Comparison of ENCODE assay signal across 14 cellular contexts in the genomic region with DNA sequence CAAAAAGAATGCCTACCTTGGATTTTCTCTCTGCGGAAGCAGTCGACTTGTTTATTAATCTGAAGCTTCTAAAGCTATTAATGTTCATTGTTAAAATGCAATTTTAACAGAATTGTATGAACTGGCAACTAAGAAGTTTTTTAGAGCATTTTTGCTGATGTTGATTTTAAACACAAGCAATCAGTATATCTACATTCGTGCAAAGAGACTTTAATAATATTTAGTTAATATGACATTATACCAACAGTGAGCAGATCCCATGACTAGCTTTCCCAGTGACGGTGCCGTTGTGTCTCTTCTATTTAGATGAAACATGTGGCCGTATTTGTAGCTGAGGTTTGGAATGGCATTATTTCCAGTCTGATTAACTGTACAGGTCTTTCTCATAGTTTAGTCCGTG.
DNase-seq lines count a peak whose midpoint lies in the region; ATAC-seq lines count a peak whose summit lies in the region.
"Had no signal": no experiment of that assay in that cellular context is flagged by ENCODE, and none has a peak within 500 bp of the region (broad histone marks: within the 10 kb centered on the region; RNA-seq: fewer than 3 reads in every experiment).

No MANE protein-coding gene starts in this region.

- peaks cover 5% of the 10 kb centered on the region for H3K9me3 ChIP-seq in KOPT-K1 (ENCODE audit: insufficient read depth, low read length, poor library complexity, severe bottlenecking)
- H3K9me3 ChIP-seq: SJSA1 had no signal

- DNase-seq in NCI-H1105 (lab: John Stamatoyannopoulos, UW), result peak; percentile 52
- peak; percentile 33 to 35 for DNase-seq in NCI-H526 (lab: John Stamatoyannopoulos, UW)
- peak; percentile 45 for DNase-seq in globus pallidus (ENCODE audit: low spot score)
- no peak for DNase-seq in hepatic stellate cell (ENCODE audit: low spot score)
- DNase-seq: CD8-positive, alpha-beta T cell; HFFc6; Kasumi-1; NCI-H1417 treated with DMSO at 0.1 percent for 48 hours; NCI-H2227 treated with DMSO at 0.1 percent for 48 hours; PC-3 had no signal

- ATAC-seq in HG02763 (IDR thresholded peaks at IDR 0.05; ENCODE audit: unreplicated experiment), result no peak
- no peak for ATAC-seq in GM18511 (IDR thresholded peaks at IDR 0.05; ENCODE audit: unreplicated experiment)
- ATAC-seq: CD8-positive, alpha-beta T cell; PC-3 had no signal

- peak overlapping the region; percentile 61 for H3K27ac ChIP-seq in KOPT-K1 (ENCODE audit: low read depth, low read length, poor library complexity, severe bottlenecking)
- H3K27ac ChIP-seq: SJSA1 had no signal

- H3K36me3 ChIP-seq in KOPT-K1 (ENCODE audit: insufficient read depth, low read length), result 0 out of 2 replicates have a peak, but pooled peaks cover 7% of the 10 kb centered on the region
- H3K36me3 ChIP-seq: SJSA1 had no signal
